Comparison of ENCODE assay signal across 14 cellular contexts in the genomic region with DNA sequence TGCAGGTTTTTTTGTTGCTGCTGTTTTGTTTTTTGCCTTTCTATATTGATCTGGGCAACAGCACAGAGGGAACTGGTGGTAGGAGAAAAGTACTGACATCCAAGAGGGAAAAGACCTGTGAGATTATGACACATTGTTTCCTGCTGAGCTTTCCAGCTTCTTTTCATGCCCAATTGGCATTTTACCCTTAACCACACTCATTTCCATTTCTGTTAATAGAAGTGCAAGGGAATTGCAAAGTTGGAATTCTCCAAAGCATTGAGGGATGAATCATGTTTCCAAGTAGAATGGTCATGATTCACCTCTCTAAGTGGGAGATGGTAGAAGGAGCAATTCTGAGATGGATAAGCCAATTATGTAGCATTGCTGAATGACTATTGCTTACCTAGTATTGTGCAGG.
A peak's percentile ranks its signal among the peaks of the same experiment; 100 is the strongest.
DNase-seq lines count a peak whose midpoint lies in the region; ATAC-seq and TF ChIP-seq lines count a peak whose summit lies in the region.
"Had no signal": no experiment of that assay in that cellular context is flagged by ENCODE, and none has a peak within 500 bp of the region (broad histone marks: within the 10 kb centered on the region; RNA-seq: fewer than 3 reads in every experiment).

No MANE protein-coding gene starts in this region.

- no peaks in the 10 kb centered on the region for H3K4me1 Mint-ChIP-seq in CD8-positive, alpha-beta memory T cell

- DNase-seq in GM04503 (ENCODE audit: low read depth) (peak; percentile 91), RPMI7951 (ENCODE audit: low read depth) (peak; percentile 93), fibroblast of pulmonary artery (ENCODE audit: low read depth) (peak; percentile 82), renal cortical epithelial cell (ENCODE audit: low read depth) (peak; percentile 100), activated gamma-delta T cell treated with Interleukin-2 at 50 U/mL for 16 hours (no peak), CD1c-positive myeloid dendritic cell (ENCODE audit: extremely low spot score) (no peak)
- DNase-seq in CD8-positive, alpha-beta memory T cell: no peak
- DNase-seq: DND-41, NCI-H187 treated with DMSO at 0.1 percent for 48 hours, pancreas had no signal

- no peaks in the 10 kb centered on the region for H3K9me3 ChIP-seq in CD8-positive, alpha-beta memory T cell (ENCODE audit: low read length)
- H3K9me3 ChIP-seq: pancreas, tibial nerve had no signal

- POLR2A ChIA-PET in CD8-positive, alpha-beta memory T cell (lab: Charles Lee): no interaction called here

- H3K4me3 ChIP-seq in fibroblast of pulmonary artery (replicated peaks; ENCODE audit: low read depth, low read length): no peak overlapping the region
- H3K4me3 ChIP-seq in CD8-positive, alpha-beta memory T cell (ENCODE audit: low read length): no peak overlapping the region
- H3K4me3 ChIP-seq: pancreas, tibial nerve had no signal

- H3K27ac Mint-ChIP-seq in CD8-positive, alpha-beta memory T cell: no peak overlapping the region
- H3K27ac Mint-ChIP-seq: activated T-helper 2 cell treated with anti-CD3 and anti-CD28 coated beads, Interferon-gamma antibody, Interleukin-2, Interleukin-4, amounts not matched to agents 10 μg/mL and 5 μg/mL and 100 μg/mL, durations not matched to agents 14 hours and 24 hours and 36 hours; dendritic cell treated with granulocyte-macrophage colony-stimulating factor and Interleukin-4, amounts not matched to agents 40 ng/mL and 50 ng/mL, for 4 days had no signal

- H3K36me3 ChIP-seq in CD8-positive, alpha-beta memory T cell (ENCODE audit: insufficient read depth, low read length): no peaks in the 10 kb centered on the region
- H3K36me3 ChIP-seq: pancreas, tibial nerve had no signal

- H3K4me3 Mint-ChIP-seq in CD8-positive, alpha-beta memory T cell: no peak overlapping the region
- H3K4me3 Mint-ChIP-seq: dendritic cell treated with granulocyte-macrophage colony-stimulating factor and Interleukin-4, amounts not matched to agents 40 ng/mL and 50 ng/mL, for 4 days had no signal

- no peaks in the 10 kb centered on the region for H3K36me3 Mint-ChIP-seq in CD8-positive, alpha-beta memory T cell

- H3K4me1 ChIP-seq in CD8-positive, alpha-beta memory T cell (ENCODE audit: insufficient read depth, low read length): no peaks in the 10 kb centered on the region
- H3K4me1 ChIP-seq: pancreas, tibial nerve had no signal

- no peaks in the 10 kb centered on the region for H3K27me3 Mint-ChIP-seq in CD8-positive, alpha-beta memory T cell
- H3K27me3 Mint-ChIP-seq: dendritic cell treated with granulocyte-macrophage colony-stimulating factor and Interleukin-4, amounts not matched to agents 40 ng/mL and 50 ng/mL, for 4 days had no signal

- TF ChIP-seq CTCF in fibroblast of pulmonary artery (IDR thresholded peaks at IDR 0.05; ENCODE audit: low read length, missing control alignments): no peak

- CTCF ChIA-PET in CD8-positive, alpha-beta memory T cell (lab: Charles Lee): no interaction called here

- peaks cover 0 to 16% (median 5%) of the 10 kb centered on the region in 5 donors for H3K9me3 Mint-ChIP-seq in CD8-positive, alpha-beta memory T cell
- H3K9me3 Mint-ChIP-seq: activated T-helper 2 cell treated with anti-CD3 and anti-CD28 coated beads, Interferon-gamma antibody, Interleukin-2, Interleukin-4, amounts not matched to agents 10 μg/mL and 5 μg/mL and 100 μg/mL, durations not matched to agents 14 hours and 24 hours and 36 hours had no signal

- H3K27me3 ChIP-seq in CD8-positive, alpha-beta memory T cell (ENCODE audit: insufficient read depth, low read length, poor library complexity, severe bottlenecking): no peaks in the 10 kb centered on the region
- H3K27me3 ChIP-seq: tibial nerve had no signal

- no peak for ATAC-seq in GM18867 (IDR thresholded peaks at IDR 0.05; ENCODE audit: unreplicated experiment)

- H3K27ac ChIP-seq in CD8-positive, alpha-beta memory T cell (ENCODE audit: low read depth, low read length): no peak overlapping the region
- H3K27ac ChIP-seq: pancreas, tibial nerve had no signal

Comparison
In these comparisons a context has a peak if more than half of its experiments do, and no peak if none do; other contexts are left out.
1. DNase-seq: peak in GM04503 (single experiment), RPMI7951 (single experiment), fibroblast of pulmonary artery (single experiment) and renal cortical epithelial cell (single experiment); none in activated gamma-delta T cell treated with Interleukin-2 at 50 U/mL for 16 hours (single experiment), CD8-positive, alpha-beta memory T cell (0 of 5) and CD1c-positive myeloid dendritic cell (single experiment).